Comparison of ENCODE assay signal across 1 cellular context in genomic region chr2:20578895-20579825, GRCh38.
TF ChIP-seq lines count a peak whose summit lies in the region.

No MANE protein-coding gene starts in this region.

TF ChIP-seq in K562, 482 proteins besides CTCF, POLR2A, EP300 and RAD21 (continued from another document and continues in another):
- TF ChIP-seq OTX1 (CRISPR knock-in tag; IDR thresholded peaks at IDR 0.05) = no peak
- TF ChIP-seq RCOR1 (IDR thresholded peaks at IDR 0.05; ENCODE audit: borderline replicate concordance in 1 of 2, low read depth in 2 of 2, low read length in 2 of 2) = peak in 1 of 2 experiments; percentile 80; a peak in 2 of 4 replicates
- peak; percentile 63 for TF ChIP-seq HDAC2 (IDR thresholded peaks at IDR 0.05)
- peak; percentile 66; the same call in 1 of the 2 replicates for TF ChIP-seq RNF2 (IDR thresholded peaks at IDR 0.05)
- peak; percentile 57; the same call in 1 of the 2 replicates for TF ChIP-seq BHLHE40 (IDR thresholded peaks at IDR 0.05; ENCODE audit: low read length)
- no peak for TF ChIP-seq SNIP1 (IDR thresholded peaks at IDR 0.05; ENCODE audit: low read depth)
- no peak for TF ChIP-seq E2F1 (CRISPR knock-in tag; IDR thresholded peaks at IDR 0.05)
- peak; percentile 39 for TF ChIP-seq NFXL1 (CRISPR knock-in tag; IDR thresholded peaks at IDR 0.05)
- no peak for TF ChIP-seq XRCC3 (IDR thresholded peaks at IDR 0.05)
- no peak for TF ChIP-seq ID3 (CRISPR knock-in tag; IDR thresholded peaks at IDR 0.05)
- TF ChIP-seq ID3 (tag; IDR thresholded peaks at IDR 0.05) = peak; percentile 84
- TF ChIP-seq ZNF133 (CRISPR knock-in tag; IDR thresholded peaks at IDR 0.05) = no peak
- no peak for TF ChIP-seq YBX1 (IDR thresholded peaks at IDR 0.05)
- TF ChIP-seq SMAD3 (CRISPR knock-in tag; conservative IDR thresholded peaks at IDR 0.05) = no peak; the same call in 1 of the 2 replicates
- TF ChIP-seq ARID1B (IDR thresholded peaks at IDR 0.05) = peak; percentile 97
- TF ChIP-seq RBM34 (IDR thresholded peaks at IDR 0.05; ENCODE audit: borderline replicate concordance, insufficient read depth, low read length) = no peak
- no peak for TF ChIP-seq ZNF507 (tag; conservative IDR thresholded peaks at IDR 0.05)
- peak; percentile 99 for TF ChIP-seq FOSL1 (tag; conservative IDR thresholded peaks at IDR 0.05)
- TF ChIP-seq, protein P1, sequence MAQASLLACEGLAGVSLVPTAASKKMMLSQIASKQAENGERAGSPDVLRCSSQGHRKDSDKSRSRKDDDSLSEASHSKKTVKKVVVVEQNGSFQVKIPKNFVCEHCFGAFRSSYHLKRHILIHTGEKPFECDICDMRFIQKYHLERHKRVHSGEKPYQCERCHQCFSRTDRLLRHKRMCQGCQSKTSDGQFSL (CRISPR knock-in tag; IDR thresholded peaks at IDR 0.05) = no peak
- TF ChIP-seq, protein P1 (tag; IDR thresholded peaks at IDR 0.05) = peak in 1 of 2 experiments; percentile 15; a peak in 1 of 4 replicates
- TF ChIP-seq, protein P2, sequence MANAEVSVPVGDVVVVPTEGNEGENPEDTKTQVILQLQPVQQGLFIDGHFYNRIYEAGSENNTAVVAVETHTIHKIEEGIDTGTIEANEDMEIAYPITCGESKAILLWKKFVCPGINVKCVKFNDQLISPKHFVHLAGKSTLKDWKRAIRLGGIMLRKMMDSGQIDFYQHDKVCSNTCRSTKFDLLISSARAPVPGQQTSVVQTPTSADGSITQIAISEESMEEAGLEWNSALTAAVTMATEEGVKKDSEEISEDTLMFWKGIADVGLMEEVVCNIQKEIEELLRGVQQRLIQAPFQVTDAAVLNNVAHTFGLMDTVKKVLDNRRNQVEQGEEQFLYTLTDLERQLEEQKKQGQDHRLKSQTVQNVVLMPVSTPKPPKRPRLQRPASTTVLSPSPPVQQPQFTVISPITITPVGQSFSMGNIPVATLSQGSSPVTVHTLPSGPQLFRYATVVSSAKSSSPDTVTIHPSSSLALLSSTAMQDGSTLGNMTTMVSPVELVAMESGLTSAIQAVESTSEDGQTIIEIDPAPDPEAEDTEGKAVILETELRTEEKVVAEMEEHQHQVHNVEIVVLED (CRISPR knock-in tag; IDR thresholded peaks at IDR 0.05) = no peak
- TF ChIP-seq, protein P3, sequence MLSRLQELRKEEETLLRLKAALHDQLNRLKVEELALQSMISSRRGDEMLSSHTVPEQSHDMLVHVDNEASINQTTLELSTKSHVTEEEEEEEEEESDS (CRISPR knock-in tag; IDR thresholded peaks at IDR 0.05) = no peak
- TF ChIP-seq, protein P4, sequence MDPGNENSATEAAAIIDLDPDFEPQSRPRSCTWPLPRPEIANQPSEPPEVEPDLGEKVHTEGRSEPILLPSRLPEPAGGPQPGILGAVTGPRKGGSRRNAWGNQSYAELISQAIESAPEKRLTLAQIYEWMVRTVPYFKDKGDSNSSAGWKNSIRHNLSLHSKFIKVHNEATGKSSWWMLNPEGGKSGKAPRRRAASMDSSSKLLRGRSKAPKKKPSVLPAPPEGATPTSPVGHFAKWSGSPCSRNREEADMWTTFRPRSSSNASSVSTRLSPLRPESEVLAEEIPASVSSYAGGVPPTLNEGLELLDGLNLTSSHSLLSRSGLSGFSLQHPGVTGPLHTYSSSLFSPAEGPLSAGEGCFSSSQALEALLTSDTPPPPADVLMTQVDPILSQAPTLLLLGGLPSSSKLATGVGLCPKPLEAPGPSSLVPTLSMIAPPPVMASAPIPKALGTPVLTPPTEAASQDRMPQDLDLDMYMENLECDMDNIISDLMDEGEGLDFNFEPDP (CRISPR knock-in tag; IDR thresholded peaks at IDR 0.05) = no peak
- peak; percentile 100 for TF ChIP-seq MEF2A (IDR thresholded peaks at IDR 0.05; ENCODE audit: control insufficient read depth, low read depth, low read length)
- TF ChIP-seq MAFF (IDR thresholded peaks at IDR 0.05; ENCODE audit: low read length) = peak; percentile 70
- no peak for TF ChIP-seq NRF1 (conservative IDR thresholded peaks at IDR 0.05 in 1 of 2, IDR thresholded peaks at IDR 0.05 in 1 of 2)
- TF ChIP-seq ZNF12 (CRISPR knock-in tag; IDR thresholded peaks at IDR 0.05) = no peak
- TF ChIP-seq CBX3 (IDR thresholded peaks at IDR 0.05; ENCODE audit: borderline replicate concordance in 1 of 2, low read length in 2 of 2) = peak in 1 of 2 experiments; percentile 82; a peak in 2 of 3 replicates
- TF ChIP-seq CBX2 (IDR thresholded peaks at IDR 0.05; ENCODE audit: insufficient read depth, low read length, poor library complexity, severe bottlenecking) = no peak
- TF ChIP-seq ATF7 (IDR thresholded peaks at IDR 0.05) = peak; percentile 96
- no peak; the same call in 1 of the 2 replicates for TF ChIP-seq ZNF511 (CRISPR knock-in tag; IDR thresholded peaks at IDR 0.05)
- peak; percentile 43; the same call in 1 of the 2 replicates for TF ChIP-seq CLOCK (CRISPR knock-in tag; IDR thresholded peaks at IDR 0.05; ENCODE audit: borderline replicate concordance)
- TF ChIP-seq ZNF212 (CRISPR knock-in tag; IDR thresholded peaks at IDR 0.05) = no peak
- TF ChIP-seq, protein P5, sequence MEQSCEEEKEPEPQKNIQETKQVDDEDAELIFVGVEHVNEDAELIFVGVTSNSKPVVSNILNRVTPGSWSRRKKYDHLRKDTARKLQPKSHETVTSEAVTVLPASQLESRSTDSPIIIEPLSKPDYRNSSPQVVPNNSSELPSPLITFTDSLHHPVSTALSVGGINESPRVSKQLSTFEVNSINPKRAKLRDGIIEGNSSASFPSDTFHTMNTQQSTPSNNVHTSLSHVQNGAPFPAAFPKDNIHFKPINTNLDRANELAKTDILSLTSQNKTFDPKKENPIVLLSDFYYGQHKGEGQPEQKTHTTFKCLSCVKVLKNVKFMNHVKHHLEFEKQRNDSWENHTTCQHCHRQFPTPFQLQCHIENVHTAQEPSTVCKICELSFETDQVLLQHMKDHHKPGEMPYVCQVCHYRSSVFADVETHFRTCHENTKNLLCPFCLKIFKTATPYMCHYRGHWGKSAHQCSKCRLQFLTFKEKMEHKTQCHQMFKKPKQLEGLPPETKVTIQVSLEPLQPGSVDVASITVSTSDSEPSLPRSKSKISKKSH (CRISPR knock-in tag; IDR thresholded peaks at IDR 0.05) = no peak
- no peak for TF ChIP-seq CHCHD3 (CRISPR knock-in tag; IDR thresholded peaks at IDR 0.05)
- no peak for TF ChIP-seq ZNF282 (CRISPR knock-in tag; IDR thresholded peaks at IDR 0.05)
- TF ChIP-seq, protein P6, sequence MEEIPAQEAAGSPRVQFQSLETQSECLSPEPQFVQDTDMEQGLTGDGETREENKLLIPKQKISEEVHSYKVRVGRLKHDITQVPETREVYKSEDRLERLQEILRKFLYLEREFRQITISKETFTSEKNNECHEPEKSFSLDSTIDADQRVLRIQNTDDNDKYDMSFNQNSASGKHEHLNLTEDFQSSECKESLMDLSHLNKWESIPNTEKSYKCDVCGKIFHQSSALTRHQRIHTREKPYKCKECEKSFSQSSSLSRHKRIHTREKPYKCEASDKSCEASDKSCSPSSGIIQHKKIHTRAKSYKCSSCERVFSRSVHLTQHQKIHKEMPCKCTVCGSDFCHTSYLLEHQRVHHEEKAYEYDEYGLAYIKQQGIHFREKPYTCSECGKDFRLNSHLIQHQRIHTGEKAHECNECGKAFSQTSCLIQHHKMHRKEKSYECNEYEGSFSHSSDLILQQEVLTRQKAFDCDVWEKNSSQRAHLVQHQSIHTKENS (CRISPR knock-in tag; IDR thresholded peaks at IDR 0.05) = no peak
- TF ChIP-seq ZFP91 (CRISPR knock-in tag; IDR thresholded peaks at IDR 0.05) = 0 out of 2 replicates have a peak, but pooled peaks have one; percentile 24
- TF ChIP-seq HMGN3 (IDR thresholded peaks at IDR 0.05; ENCODE audit: borderline replicate concordance, extremely low read depth, insufficient read length, low read depth, low read length) = no peak
- TF ChIP-seq E2F3 (CRISPR knock-in tag; IDR thresholded peaks at IDR 0.05) = peak; percentile 67
- no peak for TF ChIP-seq ELF2 (CRISPR knock-in tag; IDR thresholded peaks at IDR 0.05)
- peak; percentile 57; the same call in 1 of the 2 replicates for TF ChIP-seq PTRF (tag; IDR thresholded peaks at IDR 0.05)
- no peak for TF ChIP-seq RERE (CRISPR knock-in tag; IDR thresholded peaks at IDR 0.05; ENCODE audit: borderline replicate concordance)
